Comparison of ENCODE assay signal across 26 cellular contexts in the genomic region with DNA sequence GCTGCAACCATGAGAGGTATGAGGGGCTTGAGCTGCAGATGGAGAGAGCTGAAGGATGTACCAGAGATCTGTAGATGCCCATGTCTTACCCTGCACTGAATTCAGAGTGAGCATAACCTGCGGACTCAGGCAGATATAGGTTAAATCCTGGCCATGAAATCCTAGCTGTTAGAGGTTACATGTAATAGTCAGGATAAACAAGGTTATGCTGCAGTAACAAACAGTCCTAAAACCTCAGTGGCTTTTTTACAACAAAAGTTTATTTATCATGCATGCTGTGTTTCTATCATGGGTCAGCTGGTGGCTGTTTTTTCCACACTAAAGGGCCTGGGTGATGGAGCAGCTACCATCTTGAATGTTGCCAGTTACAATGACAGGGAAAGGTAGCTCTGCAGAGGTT.
"Had no signal": no experiment of that assay in that cellular context is flagged by ENCODE, and none has a peak within 500 bp of the region (broad histone marks: within the 10 kb centered on the region; RNA-seq: fewer than 3 reads in every experiment).

No MANE protein-coding gene starts in this region.

- H3K27me3 ChIP-seq: stomach, suprapubic skin, testis, thyroid gland, tibial artery, tibial nerve, transverse colon, upper lobe of left lung, upper lobe of right lung, uterus, vagina had no signal

- H3K4me3 ChIP-seq: stomach, suprapubic skin, testis, thoracic aorta, thyroid gland, tibial artery, tibial nerve, transverse colon, upper lobe of left lung, upper lobe of right lung, uterus, vagina had no signal

- H3K4me1 ChIP-seq: stomach, suprapubic skin, testis, thyroid gland, tibial artery, tibial nerve, transverse colon, upper lobe of left lung, upper lobe of right lung, uterus, vagina had no signal

- H3K27ac ChIP-seq: stomach, suprapubic skin, testis, thoracic aorta, thyroid gland, tibial artery, tibial nerve, transverse colon, upper lobe of left lung, upper lobe of right lung, uterus, vagina had no signal

- DNase-seq: stimulated activated CD4-positive, alpha-beta T cell treated with anti-CD3 and anti-CD28 coated beads, Interleukin-2, amount 100 ng/mL, for 48 hours; stimulated activated CD4-positive, alpha-beta T cell treated with anti-CD3 and anti-CD28 coated beads, Interleukin-4, amount 100 ng/mL, for 1 hour; stimulated activated CD4-positive, alpha-beta T cell treated with anti-CD3 and anti-CD28 coated beads, Interleukin-4, amount 100 ng/mL, for 24 hours; stimulated activated CD4-positive, alpha-beta T cell treated with anti-CD3 and anti-CD28 coated beads, Interleukin-4, amount 100 ng/mL, for 4 hours; stimulated activated CD8-positive, alpha-beta memory T cell treated with anti-CD3 and anti-CD28 coated beads, Interleukin-4, amount 100 ng/mL, for 48 hours; stimulated activated naive B cell treated with anti-CD40 and anti-IgM and Interleukin-4, amounts not matched to agents 10 μg/mL and 1 μg/mL and 100 μg/mL, for 72 hours; stimulated activated naive CD4-positive, alpha-beta T cell; stimulated activated naive CD4-positive, alpha-beta T cell treated with Interleukin-2 at 50 U/mL for 16 hours; stimulated activated naive CD8-positive, alpha-beta T cell treated with anti-CD3 and anti-CD28 coated beads, Interleukin-15, amount 100 ng/mL, for 72 hours; stimulated activated naive CD8-positive, alpha-beta T cell treated with anti-CD3 and anti-CD28 coated beads, Interleukin-15, Interleukin-2, amounts not matched to agents 100 U/mL and 50 U/mL, for 24 hours; stomach; substantia nigra; testis; thyroid gland; tibial artery; transverse colon; trophoblast cell; upper lobe of left lung; upper lobe of right lung; uterus had no signal

- ATAC-seq: stimulated activated effector memory CD8-positive, alpha-beta T cell treated with anti-CD3 and anti-CD28 coated beads, Interleukin-12 subunit alpha, Interleukin-12 subunit beta, amount 100 ng/mL, for 72 hours; stimulated activated memory B cell treated with anti-CD40 and anti-IgM and Interleukin-4, amounts not matched to agents 10 μg/mL and 1 μg/mL and 100 μg/mL, for 72 hours; stimulated activated naive B cell treated with anti-CD40 and anti-IgM and Interleukin-4, amounts not matched to agents 10 μg/mL and 1 μg/mL and 100 μg/mL, for 72 hours; stimulated activated naive CD8-positive, alpha-beta T cell treated with anti-CD3 and anti-CD28 coated beads, Interleukin-15, amount 100 ng/mL, for 72 hours; stimulated activated naive CD8-positive, alpha-beta T cell treated with anti-CD3 and anti-CD28 coated beads, Interleukin-15, Interleukin-2, amounts not matched to agents 100 U/mL and 50 U/mL, for 24 hours; upper lobe of right lung had no signal

- H3K9me3 ChIP-seq: suprapubic skin, testis, thoracic aorta, thyroid gland, transverse colon, upper lobe of left lung, upper lobe of right lung, uterus, vagina had no signal

- H3K36me3 ChIP-seq: suprapubic skin, thyroid gland, transverse colon, upper lobe of right lung, uterus, vagina had no signal
